ENCODE assay signal across 9 cellular contexts in the genomic region with DNA sequence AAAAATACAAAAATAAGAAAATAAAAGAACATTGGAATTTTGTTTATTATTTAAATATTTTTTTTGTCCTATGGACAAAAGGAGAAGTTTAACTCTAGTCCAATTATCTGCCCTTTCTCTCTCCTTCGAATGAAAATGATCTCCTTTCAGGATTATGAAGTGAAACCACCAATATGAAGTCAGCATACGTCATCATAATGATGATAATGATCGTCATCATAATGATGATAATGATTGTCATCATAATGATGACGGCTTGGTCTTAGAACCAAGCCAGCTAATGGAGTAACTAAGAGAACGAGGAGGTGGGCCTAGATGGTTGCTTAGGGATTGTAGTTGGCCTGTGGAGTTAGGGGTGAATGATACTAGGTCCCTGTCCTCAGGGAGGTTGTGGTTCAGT. TPM values are rescaled to one million over a fixed set of nuclear protein-coding genes. Genes with fewer than 3 reads are reported as not detected.
"Had no signal": no experiment of that assay in that cellular context is flagged by ENCODE, and none has a peak within 500 bp of the region (broad histone marks: within the 10 kb centered on the region; RNA-seq: fewer than 3 reads in every experiment).

No MANE protein-coding gene starts in this region.

- ATAC-seq: GM12878 had no signal

- H3K4me3 ChIP-seq: GM12878 had no signal

- DNase-seq: GDM1, GF-D8 had no signal

- FAIRE-seq: G401.6, GM12878, GM12891, GM12892, GM18507, GM19239 had no signal

RNA-seq across cellular contexts. Expression of a gene that starts 21.9 kb away (rescaled TPM):
- total RNA-seq: G401 had no signal
